12 cellular contexts compared by ENCODE assay signal in the genomic region with DNA sequence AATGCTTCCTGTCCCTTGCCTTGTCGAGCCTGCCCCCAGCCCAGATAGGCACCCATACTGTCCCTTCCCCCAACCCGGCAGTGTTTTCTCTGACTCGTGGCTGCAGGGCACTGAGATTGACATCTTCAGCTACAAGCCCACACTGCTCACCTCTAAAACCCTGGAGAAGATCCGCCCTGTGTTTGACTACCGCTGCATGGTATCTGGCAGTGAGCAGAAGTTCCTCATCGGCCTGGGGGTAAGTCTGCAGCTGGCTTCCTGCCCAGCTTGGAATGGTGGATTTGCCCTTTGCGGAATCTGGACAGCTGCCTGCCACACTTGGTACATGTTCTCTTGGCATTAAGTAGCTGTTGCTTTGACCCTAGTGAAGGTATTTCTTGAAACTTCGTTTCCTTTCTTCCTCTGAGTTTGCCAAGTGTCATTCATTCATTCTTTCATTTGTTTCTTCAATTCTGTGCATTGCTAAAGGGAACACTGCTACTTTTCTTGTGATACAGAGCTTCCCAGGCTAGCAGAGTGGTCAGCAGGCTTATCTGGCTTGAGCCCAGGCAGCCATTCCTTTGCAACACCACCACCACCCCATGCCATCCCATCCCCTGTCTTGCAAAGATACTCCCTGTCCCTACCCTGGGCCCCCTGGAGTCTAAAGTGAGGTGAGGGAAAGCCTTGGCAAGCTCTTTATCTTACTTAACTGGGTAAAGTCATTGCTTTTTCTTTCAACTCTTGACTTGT. TPM values are rescaled to one million over a fixed set of nuclear protein-coding genes. Genes with fewer than 3 reads are reported as not detected.
A peak's percentile ranks its signal among the peaks of the same experiment; 100 is the strongest.
DNase-seq lines count a peak whose midpoint lies in the region; ATAC-seq and TF ChIP-seq lines count a peak whose summit lies in the region.
"Had no signal": no experiment of that assay in that cellular context is flagged by ENCODE, and none has a peak within 500 bp of the region (broad histone marks: within the 10 kb centered on the region; RNA-seq: fewer than 3 reads in every experiment).

No MANE protein-coding gene starts in this region.

- DNase-seq in activated CD8-positive, alpha-beta memory T cell treated with anti-CD3 and anti-CD28 coated beads, Interleukin-2, amount 50 U/mL, for 48 hours, result peak; percentile 25
- DNase-seq in activated CD8-positive, alpha-beta memory T cell treated with anti-CD3 and anti-CD28 coated beads, Interleukin-2, amount 50 U/mL, for 4 hours, result no peak
- peak; percentile 83 for DNase-seq in astrocyte of the hippocampus (ENCODE audit: low read depth, low spot score)
- DNase-seq in heart right ventricle, result peak; percentile 74 to 77
- peak; percentile 61 to 79 for DNase-seq in thyroid gland
- no peak for DNase-seq in GM13977 (ENCODE audit: low spot score)
- DNase-seq: activated CD4-positive, CD25-positive, alpha-beta regulatory T cell; activated naive CD4-positive, alpha-beta T cell treated with anti-CD3 and anti-CD28 coated beads for 36 hours; small intestine had no signal

- intact Hi-C loops in heart right ventricle (cut with DNase I), result no loop called here
- intact Hi-C loops in thyroid gland (cut with DNase I), result no loop called here

- H3K27ac ChIP-seq in heart right ventricle (peak overlapping the region in 8 of 10 donors; percentile 19 to 68 (median 38)), thyroid gland (no peak overlapping the region)
- H3K27ac ChIP-seq: A549 had no signal

- H3K4me3 ChIP-seq in heart right ventricle (no peak overlapping the region), thyroid gland (replicated peaks in 1 of 3) (no peak overlapping the region)
- H3K4me3 ChIP-seq: A549 had no signal

- H3K36me3 ChIP-seq in heart right ventricle (peaks cover 0 to 99% (median 54%) of the 10 kb centered on the region in 9 donors), thyroid gland (peaks cover 39 to 42% of the 10 kb centered on the region in 2 donors)

- H3K27me3 ChIP-seq in heart right ventricle, result no peaks in the 10 kb centered on the region
- H3K27me3 ChIP-seq in thyroid gland, result no peaks in the 10 kb centered on the region

- 38 to 60% methylated on average over 8 of the region's 8 CpGs for WGBS in heart right ventricle, 2 donors
- 55 to 70% methylated on average over 6 to 8 of the region's 8 CpGs for WGBS in thyroid gland, 2 donors

- peaks cover 0 to 23% (median 12%) of the 10 kb centered on the region in 9 donors for H3K4me1 ChIP-seq in heart right ventricle
- peaks cover 0 to 5% of the 10 kb centered on the region in 2 donors for H3K4me1 ChIP-seq in thyroid gland
- H3K4me1 ChIP-seq: A549 had no signal

- ATAC-seq in heart right ventricle, result peak; percentile 69 to 94 (median 88)
- ATAC-seq in HG03025 (IDR thresholded peaks at IDR 0.05; ENCODE audit: low FRiP score, unreplicated experiment), result no peak
- no peak for ATAC-seq in HG02870 (IDR thresholded peaks at IDR 0.05; ENCODE audit: unreplicated experiment)
- ATAC-seq: A549 had no signal

- TF ChIP-seq CTCF in heart right ventricle (IDR thresholded peaks at IDR 0.05), result no peak
- no peak for TF ChIP-seq CTCF in thyroid gland (IDR thresholded peaks at IDR 0.05)
- no peak for TF ChIP-seq CTCF in GM13977 (IDR thresholded peaks at IDR 0.05; ENCODE audit: extremely low read depth, insufficient read depth, missing control alignments)

- no peak for TF ChIP-seq POLR2A in thyroid gland (IDR thresholded peaks at IDR 0.05)

- in situ Hi-C loops in GM13977 (cut with MboI; ENCODE audit: low pct_unique_long_range_greater_than_20kb, low sequenced_read_pairs, unreplicated experiment), result no loop called here

- peaks cover 0 to 5% (median 0%) of the 10 kb centered on the region in 11 donors for H3K9me3 ChIP-seq in heart right ventricle
- H3K9me3 ChIP-seq in thyroid gland, result no peaks in the 10 kb centered on the region
- H3K9me3 ChIP-seq: A549 had no signal

RNA-seq across cellular contexts. Expression of a gene that starts 26.2 kb away (rescaled TPM):
- total RNA-seq in heart right ventricle (10 to 100 TPM; 17.5 to 34.7 (median 24.1) TPM), thyroid gland (10 to 100 TPM in 3 of 4 donors, not detected in 1; 24.7 to 40.3 (median 26.6) TPM)
- polyA plus RNA-seq in heart right ventricle, result 100 to 1,000 TPM in 1 of 2 donors, 10 to 100 TPM in 1; 25.3 to 103 TPM

RNA-seq across cellular contexts. Expression of a gene that starts 40.5 kb away (rescaled TPM):
- 10 to 100 TPM; 22.6 to 37.0 (median 33.5) TPM for total RNA-seq in heart right ventricle
- polyA plus RNA-seq in heart right ventricle, result 10 to 100 TPM; 13.1 to 19.7 TPM
- total RNA-seq in thyroid gland, result 10 to 100 TPM; 29.3 to 41.5 (median 33.1) TPM

Comparison
In these comparisons a context has a peak if more than half of its experiments do, and no peak if none do; other contexts are left out.
1. DNase-seq: peak in activated CD8-positive, alpha-beta memory T cell treated with anti-CD3 and anti-CD28 coated beads, Interleukin-2, amount 50 U/mL, for 48 hours (single experiment), astrocyte of the hippocampus (single experiment), heart right ventricle (2 of 2) and thyroid gland (2 of 2); none in activated CD8-positive, alpha-beta memory T cell treated with anti-CD3 and anti-CD28 coated beads, Interleukin-2, amount 50 U/mL, for 4 hours (single experiment) and GM13977 (single experiment).
2. ATAC-seq: peak in heart right ventricle (8 of 8); none in HG03025 (single experiment) and HG02870 (single experiment).
3. H3K27ac ChIP-seq: peak in heart right ventricle (8 of 10); none in thyroid gland (0 of 3).